Comparison of ENCODE assay signal across 10 cellular contexts in the genomic region with DNA sequence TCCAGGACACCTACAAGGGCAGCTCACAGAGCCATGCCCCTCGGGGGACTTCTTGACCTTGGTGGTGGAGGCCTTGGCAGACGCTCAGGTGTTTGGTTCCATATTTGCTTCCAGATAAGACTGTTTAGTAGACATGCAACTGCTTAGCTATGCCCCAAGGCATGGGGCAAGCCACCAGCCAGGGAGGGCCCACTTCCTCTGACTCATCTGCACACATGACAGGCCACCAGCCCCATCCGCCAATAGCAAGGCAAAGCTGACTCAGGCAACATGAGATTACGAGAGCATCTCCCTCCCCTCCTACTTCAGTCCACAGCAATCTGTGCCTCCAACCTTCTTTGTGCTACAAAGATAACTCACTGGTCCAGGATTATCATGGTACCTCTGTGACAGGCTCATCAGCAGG. TPM values are rescaled to one million over a fixed set of nuclear protein-coding genes. Genes with fewer than 3 reads are reported as not detected.
DNase-seq lines count a peak whose midpoint lies in the region; ATAC-seq and TF ChIP-seq lines count a peak whose summit lies in the region.
"Had no signal": no experiment of that assay in that cellular context is flagged by ENCODE, and none has a peak within 500 bp of the region (broad histone marks: within the 10 kb centered on the region; RNA-seq: fewer than 3 reads in every experiment).

No MANE protein-coding gene starts in this region.

- peak in 1 of 2 experiments; percentile 18; a peak in 1 of 4 replicates for TF ChIP-seq EP300 in SK-N-SH (IDR thresholded peaks at IDR 0.05; ENCODE audit: borderline replicate concordance in 1 of 2, low read depth in 1 of 2, low read length in 1 of 2)

- 55% methylated on average over 4 of the region's 4 CpGs for WGBS in SK-N-SH (ENCODE audit: low lambda C conversion rate)

- H3F3A ChIP-seq in SK-N-SH (replicated peaks; ENCODE audit: insufficient read depth) = no peaks in the 10 kb centered on the region

- no peak overlapping the region for H3K9ac ChIP-seq in SK-N-SH

- H4K20me1 ChIP-seq in SK-N-SH (ENCODE audit: insufficient read depth) = no peaks in the 10 kb centered on the region

- H3K4me3 ChIP-seq in HEK293 (ENCODE audit: low read depth, low read length) (no peak overlapping the region), SK-N-SH (ENCODE audit: low read depth in 2 of 2, low read length in 1 of 2) (no peak overlapping the region), foreskin fibroblast (ENCODE audit: low read depth in 1 of 2, low read length in 2 of 2) (no peak overlapping the region)
- H3K4me3 ChIP-seq: transverse colon had no signal

- DNase-seq in A172 (ENCODE audit: low spot score) = peak; percentile 99
- DNase-seq in SK-N-SH = no peak
- DNase-seq in foreskin fibroblast = peak; percentile 85 to 87
- no peak for DNase-seq in NCI-H69 (lab: John Stamatoyannopoulos, UW)
- no peak for DNase-seq in iPS-NIHi7 (ENCODE audit: extremely low spot score)
- DNase-seq: transverse colon had no signal

- no peak for ATAC-seq in HG03565 (IDR thresholded peaks at IDR 0.05; ENCODE audit: unreplicated experiment)
- no peak for ATAC-seq in HG02973 (IDR thresholded peaks at IDR 0.05; ENCODE audit: unreplicated experiment)
- ATAC-seq: sciatic nerve had no signal

- no peak for TF ChIP-seq CTCF in HEK293 (tag by site-specific recombination; IDR thresholded peaks at IDR 0.05)
- TF ChIP-seq CTCF in SK-N-SH (IDR thresholded peaks at IDR 0.05) = no peak
- TF ChIP-seq CTCF in foreskin fibroblast (IDR thresholded peaks at IDR 0.05; ENCODE audit: low read depth, low read length) = no peak

- no peak for TF ChIP-seq RAD21 in SK-N-SH (IDR thresholded peaks at IDR 0.05; ENCODE audit: low read length)

- POLR2A ChIA-PET in HEK293 (lab: Yijun Ruan, JAX) = no interaction called here
- POLR2A ChIA-PET in SK-N-SH (lab: Yijun Ruan, JAX) = no interaction called here

- H3K27ac ChIP-seq in HEK293 (ENCODE audit: extremely low read depth, low read depth, low read length) (no peak overlapping the region), SK-N-SH (ENCODE audit: low read depth in 2 of 2, low read length in 1 of 2) (peak overlapping the region in 1 of 2 experiments; percentile 23; a peak in 1 of 4 replicates)
- H3K27ac ChIP-seq: transverse colon had no signal

- H3K9me3 ChIP-seq in HEK293 (ENCODE audit: control insufficient read depth, insufficient read depth, low read depth, low read length) = no peaks in the 10 kb centered on the region
- H3K9me3 ChIP-seq in SK-N-SH = no peaks in the 10 kb centered on the region
- H3K9me3 ChIP-seq: transverse colon had no signal

- no peaks in the 10 kb centered on the region for H3K9me2 ChIP-seq in SK-N-SH

- peak overlapping the region; percentile 10; the same call in 1 of the 2 replicates for H3K4me2 ChIP-seq in SK-N-SH

- peaks cover 20% of the 10 kb centered on the region; the same call in 1 of the 2 replicates for H3K79me2 ChIP-seq in SK-N-SH (ENCODE audit: insufficient read depth)

- H3K4me1 ChIP-seq in HEK293 (ENCODE audit: control insufficient read depth, insufficient read depth, low read length) = peaks cover 3% of the 10 kb centered on the region; the same call in 1 of the 2 replicates
- peaks cover 5 to 16% of the 10 kb centered on the region in 2 experiments; a peak in 2 of 4 replicates for H3K4me1 ChIP-seq in SK-N-SH (ENCODE audit: control insufficient read depth in 1 of 2, insufficient read depth in 2 of 2, low read depth in 1 of 2, low read length in 1 of 2)

- CTCF ChIA-PET in HEK293 (lab: Yijun Ruan, JAX) (no interaction called here), SK-N-SH (lab: Yijun Ruan, JAX) (interaction anchor here (1.6 kb wide), 1 partner anchor 409 kb away, joined by 5 read pairs; no protein-coding TSS in a partner anchor)

- 0 out of 2 replicates have a peak overlapping the region, but pooled peaks have one; percentile 1 for H2AFZ ChIP-seq in SK-N-SH (ENCODE audit: low read depth)

- H3K36me3 ChIP-seq in HEK293 (ENCODE audit: control insufficient read depth in 2 of 2, insufficient read depth in 1 of 2, low read length in 2 of 2) = no peaks in the 10 kb centered on the region
- no peaks in the 10 kb centered on the region for H3K36me3 ChIP-seq in SK-N-SH (replicated peaks in 1 of 2; ENCODE audit: control insufficient read depth in 1 of 2, insufficient read depth in 2 of 2, low read length in 1 of 2)
- H3K36me3 ChIP-seq: transverse colon had no signal

- H3K27me3 ChIP-seq in SK-N-SH (ENCODE audit: insufficient read depth) = no peaks in the 10 kb centered on the region
- H3K27me3 ChIP-seq: transverse colon had no signal

TF ChIP-seq in HEK293, 187 proteins besides CTCF, POLR2A, EP300 and RAD21 (continues in another document):
- TF ChIP-seq, protein P1, sequence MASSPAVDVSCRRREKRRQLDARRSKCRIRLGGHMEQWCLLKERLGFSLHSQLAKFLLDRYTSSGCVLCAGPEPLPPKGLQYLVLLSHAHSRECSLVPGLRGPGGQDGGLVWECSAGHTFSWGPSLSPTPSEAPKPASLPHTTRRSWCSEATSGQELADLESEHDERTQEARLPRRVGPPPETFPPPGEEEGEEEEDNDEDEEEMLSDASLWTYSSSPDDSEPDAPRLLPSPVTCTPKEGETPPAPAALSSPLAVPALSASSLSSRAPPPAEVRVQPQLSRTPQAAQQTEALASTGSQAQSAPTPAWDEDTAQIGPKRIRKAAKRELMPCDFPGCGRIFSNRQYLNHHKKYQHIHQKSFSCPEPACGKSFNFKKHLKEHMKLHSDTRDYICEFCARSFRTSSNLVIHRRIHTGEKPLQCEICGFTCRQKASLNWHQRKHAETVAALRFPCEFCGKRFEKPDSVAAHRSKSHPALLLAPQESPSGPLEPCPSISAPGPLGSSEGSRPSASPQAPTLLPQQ (tag by site-specific recombination; IDR thresholded peaks at IDR 0.05) = peak; percentile 97

TF ChIP-seq in SK-N-SH, 30 proteins besides CTCF, POLR2A, EP300 and RAD21:
- TF ChIP-seq TCF12 (IDR thresholded peaks at IDR 0.05) (no peak), NRF1 (IDR thresholded peaks at IDR 0.05; ENCODE audit: low read depth, low read length) (no peak), SMC3 (IDR thresholded peaks at IDR 0.05; ENCODE audit: low read depth, low read length) (no peak), EZH2phosphoT487 (IDR thresholded peaks at IDR 0.05; ENCODE audit: borderline replicate concordance, low read depth) (no peak), JUND (IDR thresholded peaks at IDR 0.05) (peak; percentile 27; the same call in 1 of the 2 replicates), NFIC (IDR thresholded peaks at IDR 0.05; ENCODE audit: borderline replicate concordance) (no peak), RCOR1 (IDR thresholded peaks at IDR 0.05; ENCODE audit: low read length) (no peak), USF1 (IDR thresholded peaks at IDR 0.05; ENCODE audit: borderline replicate concordance, low read depth) (peak; percentile 87), TAF1 (IDR thresholded peaks at IDR 0.05; ENCODE audit: borderline replicate concordance, low read depth, low read length) (no peak), MAX (IDR thresholded peaks at IDR 0.05; ENCODE audit: low read depth) (peak; percentile 24; the same call in 1 of the 2 replicates), POLR2AphosphoS5 (IDR thresholded peaks at IDR 0.05; ENCODE audit: low read depth, low read length) (no peak), TEAD4 (IDR thresholded peaks at IDR 0.05; ENCODE audit: borderline replicate concordance, insufficient read depth) (no peak), PBX3 (IDR thresholded peaks at IDR 0.05) (no peak), FOXJ3 (CRISPR knock-in tag; IDR thresholded peaks at IDR 0.05) (no peak), RFX5 (IDR thresholded peaks at IDR 0.05; ENCODE audit: low read length) (no peak), GABPA (IDR thresholded peaks at IDR 0.05; ENCODE audit: low read depth) (no peak), SIN3A (IDR thresholded peaks at IDR 0.05; ENCODE audit: borderline replicate concordance, low read depth, low read length) (no peak), MXI1 (IDR thresholded peaks at IDR 0.05; ENCODE audit: low read depth, low read length) (no peak), ELF1 (IDR thresholded peaks at IDR 0.05) (no peak), FOSL2 (IDR thresholded peaks at IDR 0.05; ENCODE audit: borderline replicate concordance, low read depth) (peak; percentile 71; the same call in 1 of the 2 replicates), USF2 (IDR thresholded peaks at IDR 0.05; ENCODE audit: borderline replicate concordance, low read depth, low read length) (no peak)

RNA-seq across cellular contexts. Expression of gene KCNMA1, which starts 54.9 kb away (rescaled TPM):
- total RNA-seq in A172 (2014; rRNA removed; shearing (Covaris generic)) = 38.5 and 50.7 TPM in 2 replicates
- 81.2 and 107 TPM in 2 replicates for polyA plus RNA-seq in SK-N-SH (2012; rRNA removed)
- 59.4 and 73.4 TPM in 2 replicates for polyA plus RNA-seq in SK-N-SH (2012; cell fraction: cytosol; rRNA removed)
- 144 and 177 TPM in 2 replicates for polyA plus RNA-seq in SK-N-SH (2012; cell fraction: nucleus; rRNA removed)

Comparison
In these comparisons a context has a peak if more than half of its experiments do, and no peak if none do; other contexts are left out.
1. DNase-seq: peak in A172 (single experiment) and foreskin fibroblast (2 of 2); none in SK-N-SH (single experiment), NCI-H69 (single experiment) and iPS-NIHi7 (single experiment).